ENCODE assay signal across 14 cellular contexts in genomic region chr13:110677731-110678545, GRCh38. TPM values are rescaled to one million over a fixed set of nuclear protein-coding genes. Genes with fewer than 3 reads are reported as not detected.
A peak's percentile ranks its signal among the peaks of the same experiment; 100 is the strongest.
DNase-seq lines count a peak whose midpoint lies in the region; ATAC-seq and TF ChIP-seq lines count a peak whose summit lies in the region.
"Had no signal": no experiment of that assay in that cellular context is flagged by ENCODE, and none has a peak within 500 bp of the region (broad histone marks: within the 10 kb centered on the region; RNA-seq: fewer than 3 reads in every experiment).

No MANE protein-coding gene starts in this region.

- H3K9me2 ChIP-seq in GM23338 (ENCODE audit: insufficient read depth), result no peaks in the 10 kb centered on the region

- peak overlapping the region; percentile 41 for H3K27ac Mint-ChIP-seq in activated naive CD8-positive, alpha-beta T cell
- no peak overlapping the region for H3K27ac Mint-ChIP-seq in GM23338

- no peak overlapping the region for H3K4me2 ChIP-seq in GM23338

- no peaks in the 10 kb centered on the region for H3K4me1 ChIP-seq in GM23338 (ENCODE audit: insufficient read depth)
- H3K4me1 ChIP-seq: SJCRH30, tibial artery had no signal

- no peak overlapping the region for H3K4me3 Mint-ChIP-seq in activated naive CD8-positive, alpha-beta T cell
- no peak overlapping the region for H3K4me3 Mint-ChIP-seq in GM23338

- no peak overlapping the region for H2AFZ ChIP-seq in GM23338

- H3K36me3 Mint-ChIP-seq in activated naive CD8-positive, alpha-beta T cell, result peaks cover 23% of the 10 kb centered on the region
- H3K36me3 Mint-ChIP-seq in GM23338 (ENCODE audit: low read depth), result peaks cover 69% of the 10 kb centered on the region

- 0 out of 2 replicates have a peak, but pooled peaks cover 8% of the 10 kb centered on the region for H3K79me2 ChIP-seq in GM23338 (replicated peaks; ENCODE audit: insufficient read depth)

- peaks cover 22% of the 10 kb centered on the region for H3K4me1 Mint-ChIP-seq in activated naive CD8-positive, alpha-beta T cell (ENCODE audit: low read depth)
- H3K4me1 Mint-ChIP-seq in GM23338, result no peaks in the 10 kb centered on the region

- H3K27me3 ChIP-seq in GM23338 (ENCODE audit: insufficient read depth), result no peaks in the 10 kb centered on the region
- H3K27me3 ChIP-seq: neutrophil, SJCRH30, tibial artery had no signal

- peaks cover 13% of the 10 kb centered on the region; the same call in 1 of the 2 replicates for H3K36me3 ChIP-seq in GM23338 (ENCODE audit: insufficient read depth)

- no peaks in the 10 kb centered on the region for H4K20me1 ChIP-seq in GM23338 (replicated peaks; ENCODE audit: insufficient read depth)

- ATAC-seq in stimulated activated naive CD8-positive, alpha-beta T cell treated with anti-CD3 and anti-CD28 coated beads, Interleukin-15, Interleukin-2, amounts not matched to agents 100 U/mL and 50 U/mL, for 24 hours, result peak; percentile 38
- ATAC-seq in HG03354 (IDR thresholded peaks at IDR 0.05; ENCODE audit: poor library complexity, severe bottlenecking, unreplicated experiment) (no peak), GM23338 (no peak), HG03520 (IDR thresholded peaks at IDR 0.05; ENCODE audit: unreplicated experiment) (no peak)

- H3K27ac ChIP-seq in GM23338 (ENCODE audit: low read depth), result no peak overlapping the region
- H3K27ac ChIP-seq: neutrophil, SJCRH30, tibial artery had no signal

- no peaks in the 10 kb centered on the region for H3K27me3 Mint-ChIP-seq in activated naive CD8-positive, alpha-beta T cell
- H3K27me3 Mint-ChIP-seq in GM23338 (ENCODE audit: insufficient read depth, low read depth, poor library complexity), result peaks cover 6% of the 10 kb centered on the region

- no peaks in the 10 kb centered on the region for H3K9me3 Mint-ChIP-seq in activated naive CD8-positive, alpha-beta T cell (ENCODE audit: low read depth)
- H3K9me3 Mint-ChIP-seq in GM23338, result no peaks in the 10 kb centered on the region; the same call in 2 of the 3 replicates

- H3K4me3 ChIP-seq in GM23338, result no peak overlapping the region
- H3K4me3 ChIP-seq: SJCRH30, tibial artery had no signal

- H3F3A ChIP-seq in GM23338 (replicated peaks; ENCODE audit: low read depth), result no peaks in the 10 kb centered on the region

- peak in 1 of 2 experiments; percentile 30; a peak in 2 of 4 replicates for TF ChIP-seq CTCF in GM23338 (conservative IDR thresholded peaks at IDR 0.05; ENCODE audit: low read depth in 2 of 2)

- peak; percentile 37 for DNase-seq in stimulated activated CD4-positive, alpha-beta T cell treated with anti-CD3 and anti-CD28 coated beads, Interleukin-15, amount 100 ng/mL, for 24 hours
- no peak for DNase-seq in stimulated activated CD4-positive, alpha-beta T cell treated with anti-CD3 and anti-CD28 coated beads, Interleukin-12 subunit alpha, Interleukin-12 subunit beta, amount 100 ng/mL, for 4 hours
- DNase-seq in kidney glomerular epithelial cell (lab: John Stamatoyannopoulos, UW) (peak; percentile 70), GM23338 (ENCODE audit: low spot score) (no peak)
- DNase-seq in stimulated activated naive CD8-positive, alpha-beta T cell treated with anti-CD3 and anti-CD28 coated beads, Interleukin-15, Interleukin-2, amounts not matched to agents 100 U/mL and 50 U/mL, for 24 hours, result peak; percentile 14
- DNase-seq: amniotic stem cell; foreskin fibroblast; NK-92 treated with Interleukin-12 subunit alpha and Interleukin-12 subunit beta, amount 100 ng/mL, for 24 hours; tibial artery had no signal

TF ChIP-seq in GM23338, 12 proteins besides CTCF, POLR2A, EP300 and RAD21 (continues in another document):
- TF ChIP-seq NANOG (IDR thresholded peaks at IDR 0.05; ENCODE audit: borderline replicate concordance) (no peak), REST (IDR thresholded peaks at IDR 0.05; ENCODE audit: unreplicated experiment) (no peak), POLR2AphosphoS5 (IDR thresholded peaks at IDR 0.05; ENCODE audit: low read depth) (no peak), ZNF462 (CRISPR knock-in tag; IDR thresholded peaks at IDR 0.05) (no peak), STAT1 (IDR thresholded peaks at IDR 0.05; ENCODE audit: unreplicated experiment) (no peak), EZH2phosphoT487 (IDR thresholded peaks at IDR 0.05; ENCODE audit: unreplicated experiment) (no peak)

RNA-seq across cellular contexts. Expression of gene CARS2, which starts 28.0 kb away (rescaled TPM):
- 39.0 and 46.8 TPM in 2 replicates for total RNA-seq in GM23338 (2014; rRNA removed; shearing (Covaris generic))
- polyA plus RNA-seq in GM23338 (2016; fragmentation: Nextera tagmentation; extraction: Ambion mirVana), result 53.5 and 58.6 TPM in 2 replicates

RNA-seq across cellular contexts. Expression of gene ING1, which starts 35.6 kb away (rescaled TPM):
- 34.4 and 35.8 TPM in 2 replicates for total RNA-seq in GM23338 (2014; rRNA removed; shearing (Covaris generic))
- 26.9 and 27.4 TPM in 2 replicates for polyA plus RNA-seq in GM23338 (2016; fragmentation: Nextera tagmentation; extraction: Ambion mirVana)

Comparison
In these comparisons a context has a peak if more than half of its experiments do, and no peak if none do; other contexts are left out.
1. DNase-seq: peak in stimulated activated CD4-positive, alpha-beta T cell treated with anti-CD3 and anti-CD28 coated beads, Interleukin-15, amount 100 ng/mL, for 24 hours (single experiment), kidney glomerular epithelial cell (single experiment) and stimulated activated naive CD8-positive, alpha-beta T cell treated with anti-CD3 and anti-CD28 coated beads, Interleukin-15, Interleukin-2, amounts not matched to agents 100 U/mL and 50 U/mL, for 24 hours (single experiment); none in stimulated activated CD4-positive, alpha-beta T cell treated with anti-CD3 and anti-CD28 coated beads, Interleukin-12 subunit alpha, Interleukin-12 subunit beta, amount 100 ng/mL, for 4 hours (single experiment) and GM23338 (single experiment).